1 cellular context compared by ENCODE assay signal in genomic region chr2:122634261-122634660, GRCh38.
TF ChIP-seq lines count a peak whose summit lies in the region.

No MANE protein-coding gene starts in this region.

TF ChIP-seq in GM23338, 12 proteins besides CTCF, POLR2A, EP300 and RAD21 (continued from another document):
- TF ChIP-seq ZNF462 (CRISPR knock-in tag; IDR thresholded peaks at IDR 0.05), result no peak
- no peak for TF ChIP-seq JUNB (IDR thresholded peaks at IDR 0.05; ENCODE audit: unreplicated experiment)
- TF ChIP-seq ETS1 (IDR thresholded peaks at IDR 0.05), result no peak
- no peak for TF ChIP-seq NANOG (IDR thresholded peaks at IDR 0.05; ENCODE audit: borderline replicate concordance)
- no peak for TF ChIP-seq EZH2 (IDR thresholded peaks at IDR 0.05; ENCODE audit: low read depth, unreplicated experiment)
